2 cellular contexts compared by ENCODE assay signal in the genomic region with DNA sequence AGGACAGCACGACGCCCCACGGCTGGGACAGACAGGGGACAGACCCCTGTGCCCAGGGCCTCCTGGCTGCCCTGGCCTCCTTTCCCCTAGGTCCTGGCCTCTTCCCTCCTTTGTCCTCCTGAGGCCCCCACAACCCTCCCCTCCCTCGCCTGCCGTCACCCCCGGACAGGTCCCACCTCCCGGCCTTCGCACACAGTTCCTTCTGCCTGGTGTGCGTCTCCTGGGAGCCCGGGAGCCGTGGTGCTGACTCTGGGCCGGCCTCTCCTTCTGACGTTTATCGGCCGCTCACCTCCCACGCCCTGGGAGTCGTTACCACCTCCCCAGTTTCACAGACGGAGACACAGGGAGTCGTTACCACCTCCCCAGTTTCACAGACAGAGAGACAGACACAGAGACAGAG.
TF ChIP-seq lines count a peak whose summit lies in the region.

No MANE protein-coding gene starts in this region.

TF ChIP-seq in IMR-90, 13 proteins besides CTCF, POLR2A, EP300 and RAD21:
- no peak for TF ChIP-seq NFE2L2 (IDR thresholded peaks at IDR 0.05; ENCODE audit: low read depth, low read length)
- no peak for TF ChIP-seq SMC3 (IDR thresholded peaks at IDR 0.05; ENCODE audit: low read depth, low read length)
- TF ChIP-seq MXI1 (IDR thresholded peaks at IDR 0.05; ENCODE audit: borderline replicate concordance, low read depth, low read length) = no peak
- TF ChIP-seq MAFK (IDR thresholded peaks at IDR 0.05; ENCODE audit: low read depth, low read length) = no peak
- TF ChIP-seq USF2 (IDR thresholded peaks at IDR 0.05; ENCODE audit: low read depth, low read length) = no peak
- no peak for TF ChIP-seq FOS (IDR thresholded peaks at IDR 0.05; ENCODE audit: low read depth, low read length)
- TF ChIP-seq CEBPB (IDR thresholded peaks at IDR 0.05; ENCODE audit: low read depth, low read length) = no peak

TF ChIP-seq in H1, 55 proteins besides CTCF, POLR2A, EP300 and RAD21:
- TF ChIP-seq CTBP2 (IDR thresholded peaks at IDR 0.05; ENCODE audit: borderline replicate concordance, insufficient read depth, insufficient read length, low read length) = no peak
- no peak for TF ChIP-seq BACH1 (IDR thresholded peaks at IDR 0.05; ENCODE audit: low read length)
- TF ChIP-seq CHD2 (IDR thresholded peaks at IDR 0.05; ENCODE audit: low read length) = no peak
- TF ChIP-seq MAX (IDR thresholded peaks at IDR 0.05) = no peak
- no peak for TF ChIP-seq USF2 (IDR thresholded peaks at IDR 0.05; ENCODE audit: low read length)
- no peak for TF ChIP-seq PHF8 (conservative IDR thresholded peaks at IDR 0.05; ENCODE audit: low read depth, low read length)
- no peak for TF ChIP-seq MAFK (IDR thresholded peaks at IDR 0.05; ENCODE audit: low read depth, low read length)
- TF ChIP-seq SP4 (IDR thresholded peaks at IDR 0.05; ENCODE audit: low read length) = no peak
- TF ChIP-seq YY1 (IDR thresholded peaks at IDR 0.05; ENCODE audit: low read depth, low read length) = no peak
- TF ChIP-seq ATF2 (IDR thresholded peaks at IDR 0.05; ENCODE audit: low read length) = no peak
- TF ChIP-seq SIRT6 (IDR thresholded peaks at IDR 0.05; ENCODE audit: low read length) = no peak
- TF ChIP-seq RNF2 (IDR thresholded peaks at IDR 0.05; ENCODE audit: borderline replicate concordance, low read depth, low read length, missing control alignments, poor library complexity, severe bottlenecking) = no peak
- TF ChIP-seq, protein P1, sequence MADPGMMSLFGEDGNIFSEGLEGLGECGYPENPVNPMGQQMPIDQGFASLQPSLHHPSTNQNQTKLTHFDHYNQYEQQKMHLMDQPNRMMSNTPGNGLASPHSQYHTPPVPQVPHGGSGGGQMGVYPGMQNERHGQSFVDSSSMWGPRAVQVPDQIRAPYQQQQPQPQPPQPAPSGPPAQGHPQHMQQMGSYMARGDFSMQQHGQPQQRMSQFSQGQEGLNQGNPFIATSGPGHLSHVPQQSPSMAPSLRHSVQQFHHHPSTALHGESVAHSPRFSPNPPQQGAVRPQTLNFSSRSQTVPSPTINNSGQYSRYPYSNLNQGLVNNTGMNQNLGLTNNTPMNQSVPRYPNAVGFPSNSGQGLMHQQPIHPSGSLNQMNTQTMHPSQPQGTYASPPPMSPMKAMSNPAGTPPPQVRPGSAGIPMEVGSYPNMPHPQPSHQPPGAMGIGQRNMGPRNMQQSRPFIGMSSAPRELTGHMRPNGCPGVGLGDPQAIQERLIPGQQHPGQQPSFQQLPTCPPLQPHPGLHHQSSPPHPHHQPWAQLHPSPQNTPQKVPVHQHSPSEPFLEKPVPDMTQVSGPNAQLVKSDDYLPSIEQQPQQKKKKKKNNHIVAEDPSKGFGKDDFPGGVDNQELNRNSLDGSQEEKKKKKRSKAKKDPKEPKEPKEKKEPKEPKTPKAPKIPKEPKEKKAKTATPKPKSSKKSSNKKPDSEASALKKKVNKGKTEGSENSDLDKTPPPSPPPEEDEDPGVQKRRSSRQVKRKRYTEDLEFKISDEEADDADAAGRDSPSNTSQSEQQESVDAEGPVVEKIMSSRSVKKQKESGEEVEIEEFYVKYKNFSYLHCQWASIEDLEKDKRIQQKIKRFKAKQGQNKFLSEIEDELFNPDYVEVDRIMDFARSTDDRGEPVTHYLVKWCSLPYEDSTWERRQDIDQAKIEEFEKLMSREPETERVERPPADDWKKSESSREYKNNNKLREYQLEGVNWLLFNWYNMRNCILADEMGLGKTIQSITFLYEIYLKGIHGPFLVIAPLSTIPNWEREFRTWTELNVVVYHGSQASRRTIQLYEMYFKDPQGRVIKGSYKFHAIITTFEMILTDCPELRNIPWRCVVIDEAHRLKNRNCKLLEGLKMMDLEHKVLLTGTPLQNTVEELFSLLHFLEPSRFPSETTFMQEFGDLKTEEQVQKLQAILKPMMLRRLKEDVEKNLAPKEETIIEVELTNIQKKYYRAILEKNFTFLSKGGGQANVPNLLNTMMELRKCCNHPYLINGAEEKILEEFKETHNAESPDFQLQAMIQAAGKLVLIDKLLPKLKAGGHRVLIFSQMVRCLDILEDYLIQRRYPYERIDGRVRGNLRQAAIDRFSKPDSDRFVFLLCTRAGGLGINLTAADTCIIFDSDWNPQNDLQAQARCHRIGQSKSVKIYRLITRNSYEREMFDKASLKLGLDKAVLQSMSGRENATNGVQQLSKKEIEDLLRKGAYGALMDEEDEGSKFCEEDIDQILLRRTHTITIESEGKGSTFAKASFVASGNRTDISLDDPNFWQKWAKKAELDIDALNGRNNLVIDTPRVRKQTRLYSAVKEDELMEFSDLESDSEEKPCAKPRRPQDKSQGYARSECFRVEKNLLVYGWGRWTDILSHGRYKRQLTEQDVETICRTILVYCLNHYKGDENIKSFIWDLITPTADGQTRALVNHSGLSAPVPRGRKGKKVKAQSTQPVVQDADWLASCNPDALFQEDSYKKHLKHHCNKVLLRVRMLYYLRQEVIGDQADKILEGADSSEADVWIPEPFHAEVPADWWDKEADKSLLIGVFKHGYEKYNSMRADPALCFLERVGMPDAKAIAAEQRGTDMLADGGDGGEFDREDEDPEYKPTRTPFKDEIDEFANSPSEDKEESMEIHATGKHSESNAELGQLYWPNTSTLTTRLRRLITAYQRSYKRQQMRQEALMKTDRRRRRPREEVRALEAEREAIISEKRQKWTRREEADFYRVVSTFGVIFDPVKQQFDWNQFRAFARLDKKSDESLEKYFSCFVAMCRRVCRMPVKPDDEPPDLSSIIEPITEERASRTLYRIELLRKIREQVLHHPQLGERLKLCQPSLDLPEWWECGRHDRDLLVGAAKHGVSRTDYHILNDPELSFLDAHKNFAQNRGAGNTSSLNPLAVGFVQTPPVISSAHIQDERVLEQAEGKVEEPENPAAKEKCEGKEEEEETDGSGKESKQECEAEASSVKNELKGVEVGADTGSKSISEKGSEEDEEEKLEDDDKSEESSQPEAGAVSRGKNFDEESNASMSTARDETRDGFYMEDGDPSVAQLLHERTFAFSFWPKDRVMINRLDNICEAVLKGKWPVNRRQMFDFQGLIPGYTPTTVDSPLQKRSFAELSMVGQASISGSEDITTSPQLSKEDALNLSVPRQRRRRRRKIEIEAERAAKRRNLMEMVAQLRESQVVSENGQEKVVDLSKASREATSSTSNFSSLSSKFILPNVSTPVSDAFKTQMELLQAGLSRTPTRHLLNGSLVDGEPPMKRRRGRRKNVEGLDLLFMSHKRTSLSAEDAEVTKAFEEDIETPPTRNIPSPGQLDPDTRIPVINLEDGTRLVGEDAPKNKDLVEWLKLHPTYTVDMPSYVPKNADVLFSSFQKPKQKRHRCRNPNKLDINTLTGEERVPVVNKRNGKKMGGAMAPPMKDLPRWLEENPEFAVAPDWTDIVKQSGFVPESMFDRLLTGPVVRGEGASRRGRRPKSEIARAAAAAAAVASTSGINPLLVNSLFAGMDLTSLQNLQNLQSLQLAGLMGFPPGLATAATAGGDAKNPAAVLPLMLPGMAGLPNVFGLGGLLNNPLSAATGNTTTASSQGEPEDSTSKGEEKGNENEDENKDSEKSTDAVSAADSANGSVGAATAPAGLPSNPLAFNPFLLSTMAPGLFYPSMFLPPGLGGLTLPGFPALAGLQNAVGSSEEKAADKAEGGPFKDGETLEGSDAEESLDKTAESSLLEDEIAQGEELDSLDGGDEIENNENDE (IDR thresholded peaks at IDR 0.05; ENCODE audit: insufficient replicate concordance, low read length) = no peak
- no peak for TF ChIP-seq CBX5 (IDR thresholded peaks at IDR 0.05; ENCODE audit: low read depth, low read length)
- TF ChIP-seq E2F6 (IDR thresholded peaks at IDR 0.05) = no peak
- TF ChIP-seq POU5F1 (IDR thresholded peaks at IDR 0.05; ENCODE audit: low read depth, low read length) = no peak
- TF ChIP-seq TCF12 (IDR thresholded peaks at IDR 0.05; ENCODE audit: low read depth, low read length) = no peak
- TF ChIP-seq SIX5 (IDR thresholded peaks at IDR 0.05; ENCODE audit: low read depth, low read length) = no peak
- TF ChIP-seq GTF2F1 (IDR thresholded peaks at IDR 0.05; ENCODE audit: borderline replicate concordance, low read depth, low read length) = no peak
